ENCODE assay signal across 1 cellular context in genomic region chr9:110183208-110184145, GRCh38.
TF ChIP-seq lines count a peak whose summit lies in the region.

No MANE protein-coding gene starts in this region.

TF ChIP-seq in SK-N-SH treated with all-trans-retinoic acid at 6 μM for 48 hours, 23 proteins besides CTCF, POLR2A, EP300 and RAD21 (continued from another document):
- TF ChIP-seq, protein P1, sequence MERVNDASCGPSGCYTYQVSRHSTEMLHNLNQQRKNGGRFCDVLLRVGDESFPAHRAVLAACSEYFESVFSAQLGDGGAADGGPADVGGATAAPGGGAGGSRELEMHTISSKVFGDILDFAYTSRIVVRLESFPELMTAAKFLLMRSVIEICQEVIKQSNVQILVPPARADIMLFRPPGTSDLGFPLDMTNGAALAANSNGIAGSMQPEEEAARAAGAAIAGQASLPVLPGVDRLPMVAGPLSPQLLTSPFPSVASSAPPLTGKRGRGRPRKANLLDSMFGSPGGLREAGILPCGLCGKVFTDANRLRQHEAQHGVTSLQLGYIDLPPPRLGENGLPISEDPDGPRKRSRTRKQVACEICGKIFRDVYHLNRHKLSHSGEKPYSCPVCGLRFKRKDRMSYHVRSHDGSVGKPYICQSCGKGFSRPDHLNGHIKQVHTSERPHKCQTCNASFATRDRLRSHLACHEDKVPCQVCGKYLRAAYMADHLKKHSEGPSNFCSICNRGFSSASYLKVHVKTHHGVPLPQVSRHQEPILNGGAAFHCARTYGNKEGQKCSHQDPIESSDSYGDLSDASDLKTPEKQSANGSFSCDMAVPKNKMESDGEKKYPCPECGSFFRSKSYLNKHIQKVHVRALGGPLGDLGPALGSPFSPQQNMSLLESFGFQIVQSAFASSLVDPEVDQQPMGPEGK (CRISPR knock-in tag; IDR thresholded peaks at IDR 0.05; ENCODE audit: borderline replicate concordance): no peak
